ENCODE assay signal across 16 cellular contexts in genomic region chr11:60916669-60917206, GRCh38. TPM values are rescaled to one million over a fixed set of nuclear protein-coding genes. Genes with fewer than 3 reads are reported as not detected.
DNase-seq lines count a peak whose midpoint lies in the region; ATAC-seq and TF ChIP-seq lines count a peak whose summit lies in the region.
"Had no signal": no experiment of that assay in that cellular context is flagged by ENCODE, and none has a peak within 500 bp of the region (broad histone marks: within the 10 kb centered on the region; RNA-seq: fewer than 3 reads in every experiment).

No MANE protein-coding gene starts in this region.

- peaks cover 29% of the 10 kb centered on the region for H3K79me2 ChIP-seq in GM23338 (replicated peaks; ENCODE audit: insufficient read depth)

- H3K27me3 ChIP-seq in CD4-positive, CD25-positive, alpha-beta regulatory T cell (ENCODE audit: control insufficient read depth, insufficient read depth, low read length), result no peaks in the 10 kb centered on the region
- no peaks in the 10 kb centered on the region for H3K27me3 ChIP-seq in GM23338 (ENCODE audit: insufficient read depth)
- H3K27me3 ChIP-seq: stomach had no signal

- no peak overlapping the region for H3K27ac ChIP-seq in CD4-positive, CD25-positive, alpha-beta regulatory T cell (ENCODE audit: insufficient read depth, low read length, poor library complexity, severe bottlenecking)
- H3K27ac ChIP-seq in GM23338 (ENCODE audit: low read depth), result no peak overlapping the region

- TF ChIP-seq CTCF in GM23338 (conservative IDR thresholded peaks at IDR 0.05; ENCODE audit: low read depth in 2 of 2) (no peak), natural killer cell (IDR thresholded peaks at IDR 0.05) (no peak)

- H3K9me3 Mint-ChIP-seq in CD4-positive, CD25-positive, alpha-beta regulatory T cell, result no peaks in the 10 kb centered on the region
- H3K9me3 Mint-ChIP-seq in GM23338, result no peaks in the 10 kb centered on the region; the same call in 2 of the 3 replicates
- no peaks in the 10 kb centered on the region for H3K9me3 Mint-ChIP-seq in activated naive CD8-positive, alpha-beta T cell treated with anti-CD3 and anti-CD28 coated beads, Interleukin-2, amount 10 ng/mL, durations not matched to agents 7 days and 5 days
- no peaks in the 10 kb centered on the region for H3K9me3 Mint-ChIP-seq in natural killer cell
- H3K9me3 Mint-ChIP-seq: CD14-positive monocyte, HFFc6 had no signal

- peaks cover 39% of the 10 kb centered on the region for H3K4me1 ChIP-seq in CD4-positive, CD25-positive, alpha-beta regulatory T cell (ENCODE audit: control insufficient read depth, insufficient read depth, low read length, poor library complexity, severe bottlenecking)
- H3K4me1 ChIP-seq in GM23338 (ENCODE audit: insufficient read depth), result peaks cover 29% of the 10 kb centered on the region

- POLR2A ChIA-PET in activated naive CD8-positive, alpha-beta T cell treated with anti-CD3 and anti-CD28 coated beads, Interleukin-2, amount 10 ng/mL, durations not matched to agents 7 days and 5 days (lab: Charles Lee), result interaction anchor here (0.6 kb wide), 1 partner anchor 74 kb away, joined by 5 read pairs; no protein-coding TSS in a partner anchor

- no peaks in the 10 kb centered on the region for H3K9me3 ChIP-seq in CD4-positive, CD25-positive, alpha-beta regulatory T cell (ENCODE audit: control insufficient read depth in 2 of 2, low read length in 2 of 2)
- H3K9me3 ChIP-seq: stomach had no signal

- no peaks in the 10 kb centered on the region for H3K9me2 ChIP-seq in GM23338 (ENCODE audit: insufficient read depth)

- H3K27me3 Mint-ChIP-seq in CD4-positive, CD25-positive, alpha-beta regulatory T cell, result no peaks in the 10 kb centered on the region
- peaks cover 14% of the 10 kb centered on the region for H3K27me3 Mint-ChIP-seq in GM23338 (ENCODE audit: insufficient read depth, low read depth, poor library complexity)
- H3K27me3 Mint-ChIP-seq in activated naive CD8-positive, alpha-beta T cell treated with anti-CD3 and anti-CD28 coated beads, Interleukin-2, amount 10 ng/mL, durations not matched to agents 7 days and 5 days, result no peaks in the 10 kb centered on the region
- no peaks in the 10 kb centered on the region for H3K27me3 Mint-ChIP-seq in natural killer cell (ENCODE audit: low read depth in 2 of 2)
- H3K27me3 Mint-ChIP-seq: activated CD4-positive, alpha-beta T cell treated with anti-CD3 and anti-CD28 coated beads for 36 hours had no signal

- H2AFZ ChIP-seq in GM23338, result no peak overlapping the region

- H3K36me3 Mint-ChIP-seq in CD4-positive, CD25-positive, alpha-beta regulatory T cell, result peaks cover 30% of the 10 kb centered on the region
- H3K36me3 Mint-ChIP-seq in GM23338 (ENCODE audit: low read depth) (peaks cover 27% of the 10 kb centered on the region), natural killer cell (no peaks in the 10 kb centered on the region)
- H3K36me3 Mint-ChIP-seq in activated naive CD8-positive, alpha-beta T cell treated with anti-CD3 and anti-CD28 coated beads, Interleukin-2, amount 10 ng/mL, durations not matched to agents 7 days and 5 days, result peaks cover 15% of the 10 kb centered on the region

- no peak overlapping the region for H3K4me3 ChIP-seq in CD4-positive, CD25-positive, alpha-beta regulatory T cell (ENCODE audit: low read depth, low read length)
- H3K4me3 ChIP-seq in GM23338, result no peak overlapping the region

- no peak overlapping the region; the same call in 1 of the 2 replicates for H3K4me2 ChIP-seq in GM23338

- H3K27ac Mint-ChIP-seq in CD4-positive, CD25-positive, alpha-beta regulatory T cell, result no peak overlapping the region
- H3K27ac Mint-ChIP-seq in GM23338 (no peak overlapping the region), natural killer cell (peak overlapping the region; percentile 92 to 96)
- H3K27ac Mint-ChIP-seq in activated naive CD8-positive, alpha-beta T cell treated with anti-CD3 and anti-CD28 coated beads, Interleukin-2, amount 10 ng/mL, durations not matched to agents 7 days and 5 days, result peak overlapping the region; percentile 63

- H3F3A ChIP-seq in GM23338 (replicated peaks; ENCODE audit: low read depth), result 0 out of 2 replicates have a peak, but pooled peaks cover 6% of the 10 kb centered on the region

- ATAC-seq in CD4-positive, CD25-positive, alpha-beta regulatory T cell (ENCODE audit: low read depth in 2 of 2), result no peak
- ATAC-seq in GM23338, result no peak
- no peak for ATAC-seq in activated naive CD8-positive, alpha-beta T cell treated with anti-CD3 and anti-CD28 coated beads, Interleukin-2, amount 10 ng/mL, durations not matched to agents 7 days and 5 days (ENCODE audit: low read depth)
- ATAC-seq in natural killer cell, result no peak
- no peak for ATAC-seq in GM18867 (IDR thresholded peaks at IDR 0.05; ENCODE audit: unreplicated experiment)
- ATAC-seq: activated CD4-positive, alpha-beta T cell treated with anti-CD3 and anti-CD28 coated beads for 36 hours had no signal

- no peak for DNase-seq in CD4-positive, CD25-positive, alpha-beta regulatory T cell
- DNase-seq in GM23338 (ENCODE audit: low spot score) (no peak), natural killer cell (no peak), COR-L47 (lab: John Stamatoyannopoulos, UW) (no peak), NCI-H128 (lab: John Stamatoyannopoulos, UW; ENCODE audit: unreplicated experiment) (no peak), ACHN (no peak)
- no peak for DNase-seq in activated naive CD8-positive, alpha-beta T cell treated with anti-CD3 and anti-CD28 coated beads, Interleukin-2, amount 10 ng/mL, durations not matched to agents 7 days and 5 days
- DNase-seq: activated CD4-positive, alpha-beta T cell treated with anti-CD3 and anti-CD28 coated beads for 36 hours; HFFc6; NCI-H187; stimulated activated CD4-positive, alpha-beta T cell treated with anti-CD3 and anti-CD28 coated beads, Interleukin-4, amount 100 ng/mL, for 1 hour; stomach had no signal

- H3K36me3 ChIP-seq in CD4-positive, CD25-positive, alpha-beta regulatory T cell (ENCODE audit: control insufficient read depth, insufficient read depth, low read length), result peaks cover 29% of the 10 kb centered on the region
- H3K36me3 ChIP-seq in GM23338 (ENCODE audit: insufficient read depth), result no peaks in the 10 kb centered on the region

- peaks cover 17 to 56% (median 36%) of the 10 kb centered on the region in 4 donors for H3K4me1 Mint-ChIP-seq in CD4-positive, CD25-positive, alpha-beta regulatory T cell
- H3K4me1 Mint-ChIP-seq in GM23338 (peaks cover 43% of the 10 kb centered on the region), natural killer cell (peaks cover 51 to 56% of the 10 kb centered on the region in 2 donors)
- H3K4me1 Mint-ChIP-seq in activated naive CD8-positive, alpha-beta T cell treated with anti-CD3 and anti-CD28 coated beads, Interleukin-2, amount 10 ng/mL, durations not matched to agents 7 days and 5 days, result peaks cover 36% of the 10 kb centered on the region

- peaks cover 7% of the 10 kb centered on the region; the same call in 1 of the 2 replicates for H4K20me1 ChIP-seq in GM23338 (replicated peaks; ENCODE audit: insufficient read depth)

- intact Hi-C loops in natural killer cell (cut with micrococcal nuclease), result no loop called here

- peak overlapping the region; percentile 41 to 89 (median 73) for H3K4me3 Mint-ChIP-seq in CD4-positive, CD25-positive, alpha-beta regulatory T cell
- H3K4me3 Mint-ChIP-seq in GM23338 (peak overlapping the region; percentile 20; the same call in 1 of the 3 replicates), natural killer cell (peak overlapping the region; percentile 68)
- H3K4me3 Mint-ChIP-seq in activated naive CD8-positive, alpha-beta T cell treated with anti-CD3 and anti-CD28 coated beads, Interleukin-2, amount 10 ng/mL, durations not matched to agents 7 days and 5 days, result peak overlapping the region; percentile 7

- in situ Hi-C loops in ACHN (cut with HindIII; ENCODE audit: low pct_ligation_motif_present, low pct_unique_long_range_greater_than_20kb, low sequenced_read_pairs), result no loop called here

RNA-seq across cellular contexts. Expression of gene TMEM109, which starts 2.8 kb away (rescaled TPM):
- 49.9 TPM for total RNA-seq in CD4-positive, CD25-positive, alpha-beta regulatory T cell
- 100 to 1,000 TPM; 188 to 215 (median 198) TPM for polyA plus RNA-seq in CD4-positive, CD25-positive, alpha-beta regulatory T cell
- 12.1 and 17.7 TPM in 2 replicates for total RNA-seq in GM23338 (2014; rRNA removed; shearing (Covaris generic))
- 17.4 TPM in 2 replicates for polyA plus RNA-seq in GM23338 (2016; fragmentation: Nextera tagmentation; extraction: Ambion mirVana)
- 100 to 1,000 TPM in 1 of 2 experiments, 10 to 100 TPM in 1; 97.8 to 102 TPM for total RNA-seq in activated naive CD8-positive, alpha-beta T cell treated with anti-CD3 and anti-CD28 coated beads, Interleukin-2, amount 10 ng/mL, durations not matched to agents 7 days and 5 days
- 100 to 1,000 TPM in 1 of 3 donors, 10 to 100 TPM in 2; 89.3 to 102 (median 96.8) TPM for total RNA-seq in natural killer cell

RNA-seq across cellular contexts. Expression of gene TMEM132A, which starts 7.5 kb away (rescaled TPM):
- total RNA-seq in CD4-positive, CD25-positive, alpha-beta regulatory T cell, result not detected
- not detected for polyA plus RNA-seq in CD4-positive, CD25-positive, alpha-beta regulatory T cell
- 51.9 and 96.6 TPM in 2 replicates for total RNA-seq in GM23338 (2014; rRNA removed; shearing (Covaris generic))
- 36.2 and 38.5 TPM in 2 replicates for polyA plus RNA-seq in GM23338 (2016; fragmentation: Nextera tagmentation; extraction: Ambion mirVana)
- 1 to 10 TPM in 1 of 2 experiments, under 1 TPM in 1; 0.80 to 1.3 TPM for total RNA-seq in activated naive CD8-positive, alpha-beta T cell treated with anti-CD3 and anti-CD28 coated beads, Interleukin-2, amount 10 ng/mL, durations not matched to agents 7 days and 5 days
- total RNA-seq in natural killer cell, result not detected

RNA-seq across cellular contexts. Expression of gene PRPF19, which starts 10.4 kb away (rescaled TPM):
- total RNA-seq in CD4-positive, CD25-positive, alpha-beta regulatory T cell, result 67.6 TPM
- 10 to 100 TPM; 13.6 to 17.4 (median 13.9) TPM for polyA plus RNA-seq in CD4-positive, CD25-positive, alpha-beta regulatory T cell
- total RNA-seq in GM23338 (2014; rRNA removed; shearing (Covaris generic)), result 134 and 161 TPM in 2 replicates
- 153 and 186 TPM in 2 replicates for polyA plus RNA-seq in GM23338 (2016; fragmentation: Nextera tagmentation; extraction: Ambion mirVana)
- total RNA-seq in activated naive CD8-positive, alpha-beta T cell treated with anti-CD3 and anti-CD28 coated beads, Interleukin-2, amount 10 ng/mL, durations not matched to agents 7 days and 5 days, result 100 to 1,000 TPM in 1 of 2 experiments, 10 to 100 TPM in 1; 97.7 to 103 TPM
- 10 to 100 TPM; 61.0 to 69.7 (median 67.5) TPM for total RNA-seq in natural killer cell

RNA-seq across cellular contexts. Expression of gene SLC15A3, which starts 35.2 kb away (rescaled TPM):
- 1.0 TPM for total RNA-seq in CD4-positive, CD25-positive, alpha-beta regulatory T cell
- under 1 TPM in 1 of 4 donors, not detected in 3; 0.43 TPM for polyA plus RNA-seq in CD4-positive, CD25-positive, alpha-beta regulatory T cell
- 15.8 and 18.9 TPM in 2 replicates for total RNA-seq in GM23338 (2014; rRNA removed; shearing (Covaris generic))
- 14.2 and 16.7 TPM in 2 replicates for polyA plus RNA-seq in GM23338 (2016; fragmentation: Nextera tagmentation; extraction: Ambion mirVana)
- total RNA-seq in activated naive CD8-positive, alpha-beta T cell treated with anti-CD3 and anti-CD28 coated beads, Interleukin-2, amount 10 ng/mL, durations not matched to agents 7 days and 5 days, result 1 to 10 TPM; 7.2 to 7.4 TPM
- 10 to 100 TPM; 11.6 to 26.5 (median 20.1) TPM for total RNA-seq in natural killer cell

RNA-seq across cellular contexts. Expression of gene ZP1, which starts 49.4 kb away (rescaled TPM):
- total RNA-seq in CD4-positive, CD25-positive, alpha-beta regulatory T cell, result not detected
- not detected for polyA plus RNA-seq in CD4-positive, CD25-positive, alpha-beta regulatory T cell
- not detected in 2 replicates for total RNA-seq in GM23338 (2014; rRNA removed; shearing (Covaris generic))
- not detected in 2 replicates for polyA plus RNA-seq in GM23338 (2016; fragmentation: Nextera tagmentation; extraction: Ambion mirVana)
- under 1 TPM; 0.44 to 0.60 TPM for total RNA-seq in activated naive CD8-positive, alpha-beta T cell treated with anti-CD3 and anti-CD28 coated beads, Interleukin-2, amount 10 ng/mL, durations not matched to agents 7 days and 5 days
- total RNA-seq in natural killer cell, result under 1 TPM in 1 of 3 donors, not detected in 2; 0.35 TPM
- total RNA-seq: activated CD4-positive, alpha-beta T cell treated with anti-CD3 and anti-CD28 coated beads for 36 hours; fibroblast of lung; pulmonary artery endothelial cell had no signal

Comparison
In these comparisons a context has a peak if more than half of its experiments do, and no peak if none do; other contexts are left out.
1. H3K27ac Mint-ChIP-seq: peak in activated naive CD8-positive, alpha-beta T cell treated with anti-CD3 and anti-CD28 coated beads, Interleukin-2, amount 10 ng/mL, durations not matched to agents 7 days and 5 days (single experiment) and natural killer cell (2 of 2); none in CD4-positive, CD25-positive, alpha-beta regulatory T cell (0 of 3) and GM23338 (single experiment).
2. H3K4me3 Mint-ChIP-seq: peak in every context shown above with its lines; median percentile 73 in CD4-positive, CD25-positive, alpha-beta regulatory T cell; 68 in natural killer cell; 20 in GM23338; 7 in activated naive CD8-positive, alpha-beta T cell treated with anti-CD3 and anti-CD28 coated beads, Interleukin-2, amount 10 ng/mL, durations not matched to agents 7 days and 5 days.
3. RNA of gene TMEM132A, which starts 7.5 kb away (total RNA-seq): 51.9 to 96.6 TPM in GM23338; 0.80 to 1.3 TPM in activated naive CD8-positive, alpha-beta T cell treated with anti-CD3 and anti-CD28 coated beads, Interleukin-2, amount 10 ng/mL, durations not matched to agents 7 days and 5 days, not detected in CD4-positive, CD25-positive, alpha-beta regulatory T cell (single experiment) and not detected in natural killer cell; every median in the first group is over 10 times any median in the second.